ENCODE assay signal across 28 cellular contexts in genomic region chr3:80734483-80734882, GRCh38.
DNase-seq lines count a peak whose midpoint lies in the region; ATAC-seq, FAIRE-seq and TF ChIP-seq lines count a peak whose summit lies in the region.
"Had no signal": no experiment of that assay in that cellular context is flagged by ENCODE, and none has a peak within 500 bp of the region (broad histone marks: within the 10 kb centered on the region; RNA-seq: fewer than 3 reads in every experiment).

No MANE protein-coding gene starts in this region.

- H3K27me3 Mint-ChIP-seq in nephron progenitor cell (ENCODE audit: low read depth, poor library complexity) (no peaks in the 10 kb centered on the region), immature natural killer cell (ENCODE audit: low read depth in 3 of 3) (peaks cover 0 to 4% (median 1%) of the 10 kb centered on the region in 3 donors), T-helper 17 cell (no peaks in the 10 kb centered on the region)
- H3K27me3 Mint-ChIP-seq in stimulated activated memory B cell treated with anti-CD40 and anti-IgM and Interleukin-4, amounts not matched to agents 10 μg/mL and 1 μg/mL and 100 μg/mL, for 72 hours, result no peaks in the 10 kb centered on the region
- H3K27me3 Mint-ChIP-seq: activated CD8-positive, alpha-beta T cell treated with anti-CD3 and anti-CD28 coated beads for 36 hours; activated naive CD8-positive, alpha-beta T cell treated with anti-CD3 and anti-CD28 coated beads for 36 hours; B cell; IgD-negative memory B cell; stimulated activated naive CD8-positive, alpha-beta T cell treated with anti-CD3 and anti-CD28 coated beads, Interleukin-15, Interleukin-2, amounts not matched to agents 100 ng/mL and 50 ng/mL, for 24 hours had no signal

- POLR2A ChIA-PET in endothelial cell of umbilical vein (lab: Charles Lee), result no interaction called here

- TF ChIP-seq POLR2A in endothelial cell of umbilical vein (IDR thresholded peaks at IDR 0.05; ENCODE audit: low read depth, low read length), result no peak

- DNase-seq in OCI-M1 (lab: John Stamatoyannopoulos, UW) (peak; percentile 63), endothelial cell of umbilical vein (ENCODE audit: low read depth, low spot score) (peak; percentile 81), nephron progenitor cell (no peak), immature natural killer cell (no peak), T-helper 17 cell (no peak), activated gamma-delta T cell treated with Interleukin-2 at 50 U/mL for 16 hours (no peak)
- DNase-seq: activated CD8-positive, alpha-beta T cell treated with anti-CD3 and anti-CD28 coated beads for 36 hours; activated naive CD8-positive, alpha-beta T cell treated with anti-CD3 and anti-CD28 coated beads for 36 hours; central memory CD4-positive, alpha-beta T cell; left ventricle myocardium inferior; NCI-H2029; NCI-H524 treated with DMSO at 0.1 percent for 48 hours; sigmoid colon; T-helper 1 cell had no signal

- H2AFZ ChIP-seq in ACC112 (ENCODE audit: low read length, unreplicated experiment) (peak overlapping the region; percentile 68), endothelial cell of umbilical vein (ENCODE audit: low read depth, low read length) (no peak overlapping the region)
- H2AFZ ChIP-seq: neural progenitor cell had no signal

- H3K9ac ChIP-seq in endothelial cell of umbilical vein (replicated peaks; ENCODE audit: extremely low read depth, insufficient read depth, low read length), result peak overlapping the region; percentile 93
- H3K9ac ChIP-seq: neural progenitor cell had no signal

- no peak for ATAC-seq in stimulated activated memory B cell treated with anti-CD40 and anti-IgM and Interleukin-4, amounts not matched to agents 10 μg/mL and 1 μg/mL and 100 μg/mL, for 72 hours
- no peak for ATAC-seq in T-helper 17 cell
- ATAC-seq: activated CD4-positive, CD25-positive, alpha-beta regulatory T cell treated with anti-CD3 and anti-CD28 coated beads, Interleukin-2, amount 50 U/mL, for 24 hours; activated CD8-positive, alpha-beta T cell treated with anti-CD3 and anti-CD28 coated beads for 36 hours had no signal

- H3K4me1 Mint-ChIP-seq in nephron progenitor cell, result peaks cover 24% of the 10 kb centered on the region
- no peaks in the 10 kb centered on the region for H3K4me1 Mint-ChIP-seq in stimulated activated memory B cell treated with anti-CD40 and anti-IgM and Interleukin-4, amounts not matched to agents 10 μg/mL and 1 μg/mL and 100 μg/mL, for 72 hours
- no peaks in the 10 kb centered on the region for H3K4me1 Mint-ChIP-seq in immature natural killer cell
- H3K4me1 Mint-ChIP-seq in T-helper 17 cell, result no peaks in the 10 kb centered on the region
- H3K4me1 Mint-ChIP-seq: activated naive CD8-positive, alpha-beta T cell treated with anti-CD3 and anti-CD28 coated beads for 36 hours; B cell; IgD-negative memory B cell; neural progenitor cell had no signal

- peak overlapping the region; percentile 74 for H3K4me2 ChIP-seq in endothelial cell of umbilical vein (ENCODE audit: insufficient read depth, low read length)
- H3K4me2 ChIP-seq: neural progenitor cell had no signal

- H3K9me3 Mint-ChIP-seq in nephron progenitor cell, result peaks cover 30% of the 10 kb centered on the region
- H3K9me3 Mint-ChIP-seq in stimulated activated memory B cell treated with anti-CD40 and anti-IgM and Interleukin-4, amounts not matched to agents 10 μg/mL and 1 μg/mL and 100 μg/mL, for 72 hours, result peaks cover 2% of the 10 kb centered on the region
- peaks cover 11 to 57% (median 25%) of the 10 kb centered on the region in 6 donors for H3K9me3 Mint-ChIP-seq in immature natural killer cell
- H3K9me3 Mint-ChIP-seq: neural progenitor cell had no signal

- H4K20me1 ChIP-seq in endothelial cell of umbilical vein (replicated peaks; ENCODE audit: control insufficient read depth, extremely low read depth, insufficient read depth, low read length), result no peaks in the 10 kb centered on the region

- CTCF ChIA-PET in endothelial cell of umbilical vein (lab: Charles Lee), result interaction anchor here (1.2 to 1.6 kb wide), 4 partner anchors 12 to 1213 kb away, joined by 3 read pairs; no protein-coding TSS in a partner anchor

- dilution Hi-C loops in endothelial cell of umbilical vein (cut with MboI; ENCODE audit: extremely low pct_ligation_motif_present, low sequenced_read_pairs), result no loop called here

- H3K27ac ChIP-seq in ACC112 (ENCODE audit: low read depth, low read length) (peak overlapping the region; percentile 59), endothelial cell of umbilical vein (ENCODE audit: insufficient read depth, low read depth, low read length) (peak overlapping the region; percentile 98)
- H3K27ac ChIP-seq: ascending aorta, left ventricle myocardium inferior, neural progenitor cell, sigmoid colon, SJSA1 had no signal

- H3K9me1 ChIP-seq in endothelial cell of umbilical vein (replicated peaks; ENCODE audit: control insufficient read depth, extremely low read depth, insufficient read depth, low read length), result no peaks in the 10 kb centered on the region

- H3K27me3 ChIP-seq in ACC112 (ENCODE audit: insufficient read depth, low read length) (no peaks in the 10 kb centered on the region), endothelial cell of umbilical vein (ENCODE audit: control insufficient read depth in 2 of 2, insufficient read depth in 2 of 2, low read length in 2 of 2) (no peaks in the 10 kb centered on the region)
- H3K27me3 ChIP-seq: ascending aorta, neural progenitor cell, sigmoid colon, SJSA1 had no signal

- peaks cover 21% of the 10 kb centered on the region for H3K4me1 ChIP-seq in ACC112 (ENCODE audit: control insufficient read depth, insufficient read depth, low read length, unreplicated experiment)
- peaks cover 47% of the 10 kb centered on the region for H3K4me1 ChIP-seq in endothelial cell of umbilical vein (ENCODE audit: control insufficient read depth, extremely low read depth, insufficient read depth, low read length)
- H3K4me1 ChIP-seq: ascending aorta, left ventricle myocardium inferior, neural progenitor cell, sigmoid colon, SJSA1 had no signal

- BruUV-seq in endothelial cell of umbilical vein (replicated peaks; lab: Mats Ljungman, UMichigan), result no TSS peak

- intact Hi-C loops in endothelial cell of umbilical vein (cut with micrococcal nuclease), result no loop called here

- no peaks in the 10 kb centered on the region for H3K79me2 ChIP-seq in ACC112 (ENCODE audit: control insufficient read depth, insufficient read depth, low read length, unreplicated experiment)
- H3K79me2 ChIP-seq in endothelial cell of umbilical vein (ENCODE audit: control insufficient read depth, insufficient read depth, low read length), result no peaks in the 10 kb centered on the region

- no peak overlapping the region for H3K4me3 Mint-ChIP-seq in nephron progenitor cell
- no peak overlapping the region for H3K4me3 Mint-ChIP-seq in stimulated activated memory B cell treated with anti-CD40 and anti-IgM and Interleukin-4, amounts not matched to agents 10 μg/mL and 1 μg/mL and 100 μg/mL, for 72 hours
- no peak overlapping the region for H3K4me3 Mint-ChIP-seq in immature natural killer cell
- H3K4me3 Mint-ChIP-seq in T-helper 17 cell, result no peak overlapping the region
- H3K4me3 Mint-ChIP-seq: activated CD8-positive, alpha-beta T cell treated with anti-CD3 and anti-CD28 coated beads for 36 hours; activated naive CD8-positive, alpha-beta T cell treated with anti-CD3 and anti-CD28 coated beads for 36 hours; B cell; IgD-negative memory B cell; neural progenitor cell; stimulated activated naive CD8-positive, alpha-beta T cell treated with anti-CD3 and anti-CD28 coated beads, Interleukin-15, Interleukin-2, amounts not matched to agents 100 ng/mL and 50 ng/mL, for 24 hours had no signal

- no peaks in the 10 kb centered on the region for H3K9me3 ChIP-seq in endothelial cell of umbilical vein (replicated peaks; ENCODE audit: control insufficient read depth, insufficient read depth, low read length)
- H3K9me3 ChIP-seq in T-helper 17 cell (ENCODE audit: control insufficient read depth, low read length, poor library complexity, severe bottlenecking), result no peaks in the 10 kb centered on the region
- H3K9me3 ChIP-seq: ascending aorta, sigmoid colon, SJSA1 had no signal

- H3K36me3 ChIP-seq in ACC112 (ENCODE audit: insufficient read depth, low read length) (no peaks in the 10 kb centered on the region), endothelial cell of umbilical vein (ENCODE audit: control insufficient read depth in 2 of 2, extremely low read depth in 1 of 2, insufficient read depth in 2 of 2, low read length in 2 of 2) (no peaks in the 10 kb centered on the region)
- H3K36me3 ChIP-seq: ascending aorta, left ventricle myocardium inferior, neural progenitor cell, sigmoid colon, SJSA1 had no signal

- no peak for FAIRE-seq in endothelial cell of umbilical vein (lab: Jason Lieb, UNC)
- FAIRE-seq: A204.1, G401.6, H54, islet of Langerhans, TTC549 had no signal

- peak overlapping the region; percentile 98 for H3K27ac Mint-ChIP-seq in nephron progenitor cell
- no peak overlapping the region for H3K27ac Mint-ChIP-seq in stimulated activated memory B cell treated with anti-CD40 and anti-IgM and Interleukin-4, amounts not matched to agents 10 μg/mL and 1 μg/mL and 100 μg/mL, for 72 hours
- no peak overlapping the region for H3K27ac Mint-ChIP-seq in immature natural killer cell
- H3K27ac Mint-ChIP-seq in T-helper 17 cell, result no peak overlapping the region
- H3K27ac Mint-ChIP-seq: activated CD8-positive, alpha-beta T cell treated with anti-CD3 and anti-CD28 coated beads for 36 hours; activated naive CD8-positive, alpha-beta T cell treated with anti-CD3 and anti-CD28 coated beads for 36 hours; B cell; IgD-negative memory B cell; neural progenitor cell; stimulated activated naive CD8-positive, alpha-beta T cell treated with anti-CD3 and anti-CD28 coated beads, Interleukin-15, Interleukin-2, amounts not matched to agents 100 ng/mL and 50 ng/mL, for 24 hours had no signal

- H3K4me3 ChIP-seq in ACC112 (ENCODE audit: low read depth, low read length) (peak overlapping the region; percentile 35; the same call in 1 of the 2 replicates), endothelial cell of umbilical vein (replicated peaks in 1 of 3; ENCODE audit: insufficient read depth in 1 of 3, low read depth in 1 of 3, low read length in 3 of 3) (no peak overlapping the region)
- H3K4me3 ChIP-seq: ascending aorta, left ventricle myocardium inferior, neural progenitor cell, sigmoid colon, SJSA1 had no signal

- TF ChIP-seq CTCF in endothelial cell of umbilical vein (IDR thresholded peaks at IDR 0.05; ENCODE audit: extremely low read depth in 1 of 2, insufficient read depth in 1 of 2, low read depth in 1 of 2, low read length in 2 of 2) (no peak), nephron progenitor cell (IDR thresholded peaks at IDR 0.05) (no peak)

- H3K36me3 Mint-ChIP-seq in nephron progenitor cell (ENCODE audit: low read depth) (peaks cover 12% of the 10 kb centered on the region), immature natural killer cell (peaks cover 0 to 8% (median 0%) of the 10 kb centered on the region in 3 donors), T-helper 17 cell (ENCODE audit: low read depth) (no peaks in the 10 kb centered on the region)
- no peaks in the 10 kb centered on the region for H3K36me3 Mint-ChIP-seq in stimulated activated memory B cell treated with anti-CD40 and anti-IgM and Interleukin-4, amounts not matched to agents 10 μg/mL and 1 μg/mL and 100 μg/mL, for 72 hours
- H3K36me3 Mint-ChIP-seq: activated naive CD8-positive, alpha-beta T cell treated with anti-CD3 and anti-CD28 coated beads for 36 hours; IgD-negative memory B cell; neural progenitor cell had no signal

Comparison
In these comparisons a context has a peak if more than half of its experiments do, and no peak if none do; other contexts are left out.
1. DNase-seq: peak in OCI-M1 (single experiment) and endothelial cell of umbilical vein (single experiment); none in nephron progenitor cell (single experiment), immature natural killer cell (0 of 3), T-helper 17 cell (0 of 3) and activated gamma-delta T cell treated with Interleukin-2 at 50 U/mL for 16 hours (single experiment).